Comparison of ENCODE assay signal across 24 cellular contexts in the genomic region with DNA sequence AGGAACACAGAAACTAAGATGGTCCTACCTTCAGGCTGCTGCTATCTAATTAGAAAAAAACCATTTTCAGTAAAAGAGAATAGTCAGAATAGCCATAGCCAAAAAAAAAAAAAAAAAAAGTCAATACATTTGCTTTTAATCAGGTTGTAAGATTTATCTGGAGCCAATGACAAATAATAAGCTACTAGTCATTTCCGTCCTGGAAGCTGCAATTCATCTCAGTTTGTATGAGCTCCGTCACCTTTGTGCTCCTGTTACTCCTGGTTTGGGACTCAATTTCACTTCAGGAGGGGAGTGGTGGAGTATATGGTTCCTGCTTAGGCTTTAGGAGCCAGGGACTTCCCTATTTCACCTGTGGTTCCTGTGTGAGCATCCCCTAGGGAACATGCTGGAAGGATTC.
"Had no signal": no experiment of that assay in that cellular context is flagged by ENCODE, and none has a peak within 500 bp of the region (broad histone marks: within the 10 kb centered on the region; RNA-seq: fewer than 3 reads in every experiment).

No MANE protein-coding gene starts in this region.

- H3K27me3 ChIP-seq: body of pancreas, dorsolateral prefrontal cortex, neutrophil, ovary, right atrium auricular region, spleen had no signal

- H3K27ac Mint-ChIP-seq: activated CD4-positive, alpha-beta memory T cell treated with anti-CD3 and anti-CD28 coated beads for 36 hours; activated naive CD4-positive, alpha-beta T cell treated with anti-CD3 and anti-CD28 coated beads for 36 hours; activated naive CD8-positive, alpha-beta T cell treated with anti-CD3 and anti-CD28 coated beads, Interleukin-2, amount 10 ng/mL, durations not matched to agents 7 days and 5 days; effector memory CD8-positive, alpha-beta T cell; natural killer cell treated with Interleukin-12 subunit alpha and Interleukin-12 subunit beta and Interleukin-15 and Interleukin-18, amount 100 ng/mL, for 72 hours; T-helper 17 cell had no signal

- H3K4me3 Mint-ChIP-seq: activated CD4-positive, alpha-beta memory T cell treated with anti-CD3 and anti-CD28 coated beads for 36 hours; activated naive CD4-positive, alpha-beta T cell treated with anti-CD3 and anti-CD28 coated beads for 36 hours; activated naive CD8-positive, alpha-beta T cell treated with anti-CD3 and anti-CD28 coated beads, Interleukin-2, amount 10 ng/mL, durations not matched to agents 7 days and 5 days; effector memory CD8-positive, alpha-beta T cell; natural killer cell treated with Interleukin-12 subunit alpha and Interleukin-12 subunit beta and Interleukin-15 and Interleukin-18, amount 100 ng/mL, for 72 hours; T-helper 17 cell had no signal

- H3K4me3 ChIP-seq: body of pancreas, dorsolateral prefrontal cortex, lower lobe of right lung, ovary, psoas muscle, right atrium auricular region, spleen had no signal

- H3K27ac ChIP-seq: body of pancreas, lower lobe of right lung, neutrophil, ovary, psoas muscle, right atrium auricular region, spleen had no signal

- DNase-seq: activated CD4-positive, alpha-beta memory T cell treated with anti-CD3 and anti-CD28 coated beads for 36 hours; activated CD4-positive, alpha-beta T cell treated with anti-CD3 and anti-CD28 coated beads for 48 hours; activated CD4-positive, CD25-positive, alpha-beta regulatory T cell; activated naive CD4-positive, alpha-beta T cell treated with anti-CD3 and anti-CD28 coated beads for 36 hours; activated naive CD8-positive, alpha-beta T cell treated with anti-CD3 and anti-CD28 coated beads, Interleukin-2, amount 10 ng/mL, durations not matched to agents 7 days and 5 days; activated T-cell treated with anti-CD3 and anti-CD28 coated beads, Interleukin-2, amount 50 U/mL, for 48 hours; amygdala; body of pancreas; dorsolateral prefrontal cortex; effector memory CD8-positive, alpha-beta T cell; foreskin melanocyte; lower lobe of right lung; ovary; psoas muscle; spleen; stimulated activated CD4-positive, alpha-beta T cell treated with anti-CD3 and anti-CD28 coated beads, Interleukin-4, amount 100 ng/mL, for 1 hour; stimulated activated naive CD4-positive, alpha-beta T cell treated with Interleukin-2 at 50 U/mL for 16 hours; SW 1271; T-helper 17 cell had no signal

- H3K9me3 ChIP-seq: body of pancreas, lower lobe of right lung, neutrophil, ovary, psoas muscle had no signal

- H3K27me3 Mint-ChIP-seq: activated CD4-positive, alpha-beta memory T cell treated with anti-CD3 and anti-CD28 coated beads for 36 hours; activated naive CD8-positive, alpha-beta T cell treated with anti-CD3 and anti-CD28 coated beads, Interleukin-2, amount 10 ng/mL, durations not matched to agents 7 days and 5 days; effector memory CD8-positive, alpha-beta T cell had no signal

- ATAC-seq: body of pancreas; effector memory CD8-positive, alpha-beta T cell; esophagus mucosa; left lobe of liver; lower lobe of right lung; natural killer cell treated with Interleukin-12 subunit alpha and Interleukin-12 subunit beta and Interleukin-15 and Interleukin-18, amount 100 ng/mL, for 72 hours; psoas muscle; T-helper 17 cell had no signal

- H3K36me3 Mint-ChIP-seq: activated CD4-positive, alpha-beta memory T cell treated with anti-CD3 and anti-CD28 coated beads for 36 hours; activated naive CD8-positive, alpha-beta T cell treated with anti-CD3 and anti-CD28 coated beads, Interleukin-2, amount 10 ng/mL, durations not matched to agents 7 days and 5 days; natural killer cell treated with Interleukin-12 subunit alpha and Interleukin-12 subunit beta and Interleukin-15 and Interleukin-18, amount 100 ng/mL, for 72 hours had no signal

- H3K4me1 Mint-ChIP-seq: activated naive CD8-positive, alpha-beta T cell treated with anti-CD3 and anti-CD28 coated beads, Interleukin-2, amount 10 ng/mL, durations not matched to agents 7 days and 5 days; T-helper 17 cell had no signal

- H3K36me3 ChIP-seq: lower lobe of right lung, neutrophil, ovary, right atrium auricular region, spleen had no signal

- H3K4me1 ChIP-seq: body of pancreas, lower lobe of right lung, psoas muscle, right atrium auricular region, spleen had no signal
